In the genomic region with DNA sequence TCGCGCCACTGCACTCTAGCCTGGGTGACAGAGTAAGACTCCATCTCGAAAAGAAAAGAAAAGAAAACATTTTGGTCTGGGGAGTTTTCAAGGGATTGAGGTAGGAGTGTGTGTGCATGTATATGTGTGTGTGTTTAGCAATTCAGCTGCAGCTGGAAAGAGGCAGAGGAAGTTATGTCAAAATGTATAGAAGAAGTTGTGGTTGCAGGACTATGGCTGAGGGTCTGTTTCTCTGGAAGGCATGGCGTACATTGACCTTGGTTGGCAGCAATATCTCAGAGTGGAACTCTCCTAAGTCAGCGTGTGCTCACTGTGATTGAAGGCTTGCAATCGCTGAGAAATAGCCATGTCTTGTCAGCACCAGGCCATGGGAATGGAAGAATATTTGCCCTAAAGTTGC, we compare ENCODE assay signal across 17 cellular contexts. TPM values are rescaled to one million over a fixed set of nuclear protein-coding genes. Genes with fewer than 3 reads are reported as not detected.
"Had no signal": no experiment of that assay in that cellular context is flagged by ENCODE, and none has a peak within 500 bp of the region (broad histone marks: within the 10 kb centered on the region; RNA-seq: fewer than 3 reads in every experiment).

No MANE protein-coding gene starts in this region.

- H3K27ac Mint-ChIP-seq: activated naive CD8-positive, alpha-beta T cell treated with anti-CD3 and anti-CD28 coated beads for 36 hours; activated T-helper 1 cell treated with anti-CD3 and anti-CD28 coated beads, Interleukin-12 subunit alpha, Interleukin-12 subunit beta, Interleukin-2, Interleukin-4 antibody, amounts not matched to agents 30 ng/mL and 10 ng/mL and 1 ng/mL, durations not matched to agents 14 hours and 24 hours and 36 hours; brain; immature natural killer cell; mesothelial cell of epicardium; neural progenitor cell had no signal

- H3K4me1 Mint-ChIP-seq: activated naive CD8-positive, alpha-beta T cell treated with anti-CD3 and anti-CD28 coated beads for 36 hours; brain; central memory CD8-positive, alpha-beta T cell; immature natural killer cell; mesothelial cell of epicardium had no signal

- ATAC-seq: sciatic nerve; stimulated activated naive CD8-positive, alpha-beta T cell treated with anti-CD3 and anti-CD28 coated beads, Interleukin-15, Interleukin-2, amounts not matched to agents 100 U/mL and 50 U/mL, for 24 hours had no signal

- H3K27ac ChIP-seq: foreskin keratinocyte, neural progenitor cell, ovary had no signal

- H3K27me3 ChIP-seq: foreskin keratinocyte, neural progenitor cell, ovary had no signal

- H3K9me3 ChIP-seq: ovary had no signal

- H3K9me3 Mint-ChIP-seq: central memory CD8-positive, alpha-beta T cell; mesothelial cell of epicardium; neural progenitor cell had no signal

- H3K9ac ChIP-seq: neural progenitor cell had no signal

- H3K27me3 Mint-ChIP-seq: activated naive CD8-positive, alpha-beta T cell treated with anti-CD3 and anti-CD28 coated beads for 36 hours; central memory CD8-positive, alpha-beta T cell had no signal

- DNase-seq: activated CD4-positive, CD25-positive, alpha-beta regulatory T cell treated with anti-CD3 and anti-CD28 coated beads, Interleukin-2, amount 50 U/mL, for 72 hours; activated naive CD8-positive, alpha-beta T cell treated with anti-CD3 and anti-CD28 coated beads for 36 hours; cortex of kidney; effector memory CD4-positive, alpha-beta T cell; immature natural killer cell; ovary; stimulated activated naive CD8-positive, alpha-beta T cell treated with anti-CD3 and anti-CD28 coated beads, Interleukin-15, Interleukin-2, amounts not matched to agents 100 U/mL and 50 U/mL, for 24 hours had no signal

- H3K4me3 Mint-ChIP-seq: activated naive CD8-positive, alpha-beta T cell treated with anti-CD3 and anti-CD28 coated beads for 36 hours; activated T-helper 1 cell treated with anti-CD3 and anti-CD28 coated beads, Interleukin-12 subunit alpha, Interleukin-12 subunit beta, Interleukin-2, Interleukin-4 antibody, amounts not matched to agents 30 ng/mL and 10 ng/mL and 1 ng/mL, durations not matched to agents 14 hours and 24 hours and 36 hours; brain; central memory CD8-positive, alpha-beta T cell; immature natural killer cell; mesothelial cell of epicardium; neural progenitor cell had no signal

- H3K4me2 ChIP-seq: neural progenitor cell had no signal

- H3K4me3 ChIP-seq: lung, neural progenitor cell, ovary had no signal

- H3K36me3 Mint-ChIP-seq: activated naive CD8-positive, alpha-beta T cell treated with anti-CD3 and anti-CD28 coated beads for 36 hours; brain; immature natural killer cell; mesothelial cell of epicardium; neural progenitor cell had no signal

- H3K4me1 ChIP-seq: foreskin keratinocyte, neural progenitor cell had no signal

- H3K36me3 ChIP-seq: neural progenitor cell, ovary had no signal

- H2AFZ ChIP-seq: neural progenitor cell had no signal

RNA-seq across cellular contexts. Expression of gene CCL24, which starts 36.6 kb away (rescaled TPM):
- total RNA-seq: activated CD8-positive, alpha-beta memory T cell treated with anti-CD3 and anti-CD28 coated beads for 36 hours; activated naive CD8-positive, alpha-beta T cell treated with anti-CD3 and anti-CD28 coated beads for 36 hours; activated T-helper 1 cell treated with anti-CD3 and anti-CD28 coated beads, Interleukin-12 subunit alpha, Interleukin-12 subunit beta, Interleukin-2, Interleukin-4 antibody, amounts not matched to agents 30 ng/mL and 10 ng/mL and 1 ng/mL, durations not matched to agents 14 hours and 24 hours and 36 hours; foreskin keratinocyte; mesothelial cell of epicardium; pulmonary artery endothelial cell had no signal
- polyA plus RNA-seq: foreskin keratinocyte, immature natural killer cell had no signal
